ENCODE assay signal across 8 cellular contexts in the genomic region with DNA sequence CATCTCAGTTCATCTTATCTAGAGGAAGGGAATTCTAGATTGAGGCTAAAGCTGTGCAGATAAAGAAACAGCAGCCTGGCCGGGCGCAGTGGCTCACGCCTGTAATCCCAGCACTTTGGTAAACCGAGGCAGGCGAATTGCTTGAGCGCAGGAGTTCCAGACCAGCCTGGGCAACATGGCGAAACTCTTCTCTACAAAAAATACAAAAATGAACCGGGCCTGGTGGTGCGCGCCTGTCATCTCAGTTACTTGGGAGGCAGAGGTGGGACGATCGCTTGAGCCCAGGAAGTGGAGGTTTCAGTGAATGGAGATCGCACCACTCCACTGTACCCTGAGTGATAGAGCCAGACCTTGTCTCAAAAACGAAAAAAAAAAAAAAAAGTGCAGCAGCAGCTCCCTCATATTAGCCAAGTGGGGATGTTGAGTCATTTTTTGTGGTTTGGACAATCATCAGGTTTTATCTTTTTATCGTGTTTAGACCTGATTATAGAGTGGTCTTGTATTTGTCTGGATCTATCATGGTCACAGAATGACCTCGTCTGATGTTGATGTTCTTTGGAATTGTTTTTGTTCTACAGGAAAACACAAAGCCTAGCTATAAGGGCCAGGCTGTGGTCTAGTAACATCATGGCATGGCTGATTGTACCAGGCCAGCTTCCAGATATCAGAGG. TPM values are rescaled to one million over a fixed set of nuclear protein-coding genes. Genes with fewer than 3 reads are reported as not detected.
DNase-seq lines count a peak whose midpoint lies in the region; ATAC-seq and TF ChIP-seq lines count a peak whose summit lies in the region.

No MANE protein-coding gene starts in this region.

- H3K79me2 ChIP-seq in DOHH2 (ENCODE audit: control insufficient read depth, low read length) (peaks cover 46% of the 10 kb centered on the region), OCI-LY3 (ENCODE audit: low read length) (peaks cover 45% of the 10 kb centered on the region)

- peaks cover 31% of the 10 kb centered on the region for H3K4me1 Mint-ChIP-seq in endothelial cell (ENCODE audit: unreplicated experiment)
- peaks cover 47% of the 10 kb centered on the region for H3K4me1 Mint-ChIP-seq in osteocyte (ENCODE audit: unreplicated experiment)

- H3K9me3 ChIP-seq in DOHH2 (ENCODE audit: control insufficient read depth, insufficient read depth, low read length), result no peaks in the 10 kb centered on the region
- no peaks in the 10 kb centered on the region for H3K9me3 ChIP-seq in OCI-LY3 (ENCODE audit: insufficient read depth, low read length)

- no peak for DNase-seq in endothelial cell (ENCODE audit: low spot score)
- DNase-seq in osteocyte (ENCODE audit: extremely low spot score, unreplicated experiment), result no peak
- DNase-seq in superior temporal gyrus (ENCODE audit: extremely low spot score), result no peak
- DNase-seq in SW 1271 (lab: John Stamatoyannopoulos, UW), result no peak
- DNase-seq in activated CD4-positive, alpha-beta T cell treated with anti-CD3 and anti-CD28 coated beads, Interleukin-2, amount 50 U/mL, for 4 hours, result no peak

- H3K27me3 Mint-ChIP-seq in endothelial cell (ENCODE audit: unreplicated experiment) (peaks cover 13% of the 10 kb centered on the region), osteocyte (ENCODE audit: unreplicated experiment) (no peaks in the 10 kb centered on the region)

- H3K4me1 ChIP-seq in DOHH2 (ENCODE audit: control insufficient read depth, low read length) (peaks cover 32% of the 10 kb centered on the region), OCI-LY3 (ENCODE audit: low read length) (peaks cover 24% of the 10 kb centered on the region)

- H3K36me3 ChIP-seq in DOHH2 (ENCODE audit: control insufficient read depth, low read length) (peaks cover 9% of the 10 kb centered on the region; the same call in 1 of the 2 replicates), OCI-LY3 (replicated peaks; ENCODE audit: low read depth, low read length) (no peaks in the 10 kb centered on the region)

- TF ChIP-seq CTCF in DOHH2 (IDR thresholded peaks at IDR 0.05; ENCODE audit: low read depth, low read length, poor library complexity, severe bottlenecking) (no peak), OCI-LY3 (IDR thresholded peaks at IDR 0.05; ENCODE audit: low read depth, low read length) (no peak), endothelial cell (IDR thresholded peaks at IDR 0.05; ENCODE audit: unreplicated experiment) (no peak), osteocyte (IDR thresholded peaks at IDR 0.05) (no peak)

- H3F3A ChIP-seq in DOHH2 (ENCODE audit: control insufficient read depth, insufficient read depth), result peaks cover 7% of the 10 kb centered on the region

- peak overlapping the region; percentile 86 for H3K9ac ChIP-seq in OCI-LY3 (ENCODE audit: low read length)

- H3K36me3 Mint-ChIP-seq in endothelial cell (ENCODE audit: low read depth, unreplicated experiment) (peaks cover 7% of the 10 kb centered on the region), osteocyte (ENCODE audit: unreplicated experiment) (no peaks in the 10 kb centered on the region)

- H2AFZ ChIP-seq in OCI-LY3 (ENCODE audit: low read depth, low read length), result no peak overlapping the region

- H3K9me2 ChIP-seq in DOHH2 (replicated peaks; ENCODE audit: control insufficient read depth, low read length), result no peaks in the 10 kb centered on the region

- H3K4me3 ChIP-seq in DOHH2 (ENCODE audit: low read length) (peak overlapping the region; percentile 93), OCI-LY3 (ENCODE audit: low read length) (peak overlapping the region; percentile 86)

- H3K4me2 ChIP-seq in DOHH2 (ENCODE audit: low read length), result peak overlapping the region; percentile 94
- H3K4me2 ChIP-seq in OCI-LY3 (ENCODE audit: low read length), result peak overlapping the region; percentile 90

- no peak overlapping the region for H3K27ac ChIP-seq in DOHH2 (ENCODE audit: low read depth, low read length)
- no peak overlapping the region for H3K27ac ChIP-seq in OCI-LY3 (ENCODE audit: low read length)

- H3K27me3 ChIP-seq in DOHH2 (ENCODE audit: control insufficient read depth, low read length) (no peaks in the 10 kb centered on the region), OCI-LY3 (ENCODE audit: low read depth, low read length) (no peaks in the 10 kb centered on the region)

- ATAC-seq in GM18909 (IDR thresholded peaks at IDR 0.05; ENCODE audit: poor library complexity, unreplicated experiment), result no peak

- H3K4me3 Mint-ChIP-seq in endothelial cell (ENCODE audit: unreplicated experiment) (peak overlapping the region; percentile 99), osteocyte (ENCODE audit: unreplicated experiment) (peak overlapping the region; percentile 98)

- peak overlapping the region; percentile 94 for H3K27ac Mint-ChIP-seq in endothelial cell (ENCODE audit: unreplicated experiment)
- peak overlapping the region; percentile 98 for H3K27ac Mint-ChIP-seq in osteocyte (ENCODE audit: unreplicated experiment)

- H4K20me1 ChIP-seq in DOHH2 (ENCODE audit: control insufficient read depth, insufficient read depth, low read depth, low read length), result 0 out of 2 replicates have a peak, but pooled peaks cover 6% of the 10 kb centered on the region
- peaks cover 21% of the 10 kb centered on the region for H4K20me1 ChIP-seq in OCI-LY3 (ENCODE audit: insufficient read depth, low read length)

- H3K9me3 Mint-ChIP-seq in endothelial cell (ENCODE audit: unreplicated experiment) (no peaks in the 10 kb centered on the region), osteocyte (ENCODE audit: unreplicated experiment) (no peaks in the 10 kb centered on the region)

RNA-seq across cellular contexts. Expression of a gene that starts 1.5 kb away (rescaled TPM):
- total RNA-seq in endothelial cell (ENCODE audit: unreplicated experiment) (62.0 TPM), osteocyte (60.1 and 61.4 TPM in 2 replicates)
